In the genomic region with DNA sequence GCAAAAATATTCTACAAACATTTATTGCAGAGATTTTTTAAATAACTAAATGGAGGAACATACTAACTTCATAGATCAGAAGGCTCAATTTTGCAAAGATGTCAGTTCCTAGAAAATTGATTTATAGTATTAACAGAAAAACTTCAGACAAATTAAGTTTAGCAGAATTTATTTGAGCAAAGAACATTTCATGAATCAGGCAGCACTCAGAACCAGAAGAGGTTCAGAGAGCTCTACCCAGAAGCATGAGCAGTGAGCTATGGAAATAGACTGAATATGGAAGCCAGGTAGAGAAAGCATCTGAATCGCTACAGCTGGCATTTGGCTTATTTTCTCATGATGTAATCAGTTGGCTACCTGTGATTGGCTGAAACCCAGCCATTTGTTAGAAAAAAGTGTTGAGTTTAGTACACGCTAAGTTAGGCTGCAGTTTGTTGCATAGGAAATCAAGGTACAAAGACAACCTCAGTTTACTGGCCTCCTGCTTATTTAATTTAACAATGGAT, we compare ENCODE assay signal across 14 cellular contexts.
DNase-seq lines count a peak whose midpoint lies in the region; ATAC-seq and TF ChIP-seq lines count a peak whose summit lies in the region.
"Had no signal": no experiment of that assay in that cellular context is flagged by ENCODE, and none has a peak within 500 bp of the region (broad histone marks: within the 10 kb centered on the region; RNA-seq: fewer than 3 reads in every experiment).

No MANE protein-coding gene starts in this region.

- no peak for DNase-seq in natural killer cell treated with Interleukin-12 subunit alpha and Interleukin-12 subunit beta and Interleukin-15 and Interleukin-18, amount 100 ng/mL, for 72 hours (ENCODE audit: low spot score)
- DNase-seq in natural killer cell (no peak), T-helper 17 cell (no peak), body of pancreas (peak in 1 of 4 donors; percentile 17), retina (no peak), NCI-H2107 (lab: John Stamatoyannopoulos, UW) (no peak)
- DNase-seq: BE2C; Caco-2; CD8-positive, alpha-beta T cell; GM23248 had no signal

- H3K9me3 ChIP-seq in T-helper 17 cell (ENCODE audit: control insufficient read depth, low read length, poor library complexity, severe bottlenecking) (no peaks in the 10 kb centered on the region), body of pancreas (no peaks in the 10 kb centered on the region)
- H3K9me3 ChIP-seq: A549, BE2C, Caco-2 had no signal

- peaks cover 30% of the 10 kb centered on the region for H3K36me3 Mint-ChIP-seq in natural killer cell treated with Interleukin-12 subunit alpha and Interleukin-12 subunit beta and Interleukin-15 and Interleukin-18, amount 100 ng/mL, for 72 hours
- no peaks in the 10 kb centered on the region for H3K36me3 Mint-ChIP-seq in natural killer cell
- H3K36me3 Mint-ChIP-seq in T-helper 17 cell (ENCODE audit: low read depth): peaks cover 5% of the 10 kb centered on the region

- no peak overlapping the region for H3K4me3 ChIP-seq in body of pancreas
- H3K4me3 ChIP-seq: A549, GM23248 had no signal

- H3K9me3 Mint-ChIP-seq in natural killer cell treated with Interleukin-12 subunit alpha and Interleukin-12 subunit beta and Interleukin-15 and Interleukin-18, amount 100 ng/mL, for 72 hours: no peaks in the 10 kb centered on the region
- H3K9me3 Mint-ChIP-seq in natural killer cell: no peaks in the 10 kb centered on the region

- H3K27me3 Mint-ChIP-seq in natural killer cell treated with Interleukin-12 subunit alpha and Interleukin-12 subunit beta and Interleukin-15 and Interleukin-18, amount 100 ng/mL, for 72 hours: peaks cover 0 to 2% of the 10 kb centered on the region in 2 donors
- no peaks in the 10 kb centered on the region for H3K27me3 Mint-ChIP-seq in natural killer cell (ENCODE audit: low read depth in 2 of 2)
- no peaks in the 10 kb centered on the region for H3K27me3 Mint-ChIP-seq in T-helper 17 cell

- WGBS in body of pancreas, 2 donors: 61 to 66% methylated on average over 2 of the region's 2 CpGs

- peaks cover 13% of the 10 kb centered on the region for H3K4me1 ChIP-seq in body of pancreas
- H3K4me1 ChIP-seq: A549, BE2C had no signal

- no peak for ATAC-seq in natural killer cell treated with Interleukin-12 subunit alpha and Interleukin-12 subunit beta and Interleukin-15 and Interleukin-18, amount 100 ng/mL, for 72 hours
- no peak for ATAC-seq in natural killer cell
- ATAC-seq in T-helper 17 cell: no peak
- ATAC-seq in body of pancreas: peak; percentile 77
- no peak for ATAC-seq in GM18861 (IDR thresholded peaks at IDR 0.05; ENCODE audit: unreplicated experiment)
- ATAC-seq: A549; CD8-positive, alpha-beta T cell; HCT116 had no signal

- peak overlapping the region; percentile 32 for H3K4me3 Mint-ChIP-seq in natural killer cell treated with Interleukin-12 subunit alpha and Interleukin-12 subunit beta and Interleukin-15 and Interleukin-18, amount 100 ng/mL, for 72 hours
- H3K4me3 Mint-ChIP-seq in natural killer cell (no peak overlapping the region), T-helper 17 cell (no peak overlapping the region)
- H3K4me3 Mint-ChIP-seq: CD8-positive, alpha-beta T cell had no signal

- H3K36me3 ChIP-seq in body of pancreas (replicated peaks in 1 of 2; ENCODE audit: insufficient read depth in 1 of 2, low read depth in 2 of 2): no peaks in the 10 kb centered on the region
- H3K36me3 ChIP-seq: BE2C had no signal

- H3K4me1 Mint-ChIP-seq in natural killer cell treated with Interleukin-12 subunit alpha and Interleukin-12 subunit beta and Interleukin-15 and Interleukin-18, amount 100 ng/mL, for 72 hours (ENCODE audit: low read depth in 2 of 2): peaks cover 47 to 60% of the 10 kb centered on the region in 2 donors
- H3K4me1 Mint-ChIP-seq in natural killer cell (peaks cover 14% of the 10 kb centered on the region in 2 donors), T-helper 17 cell (peaks cover 39% of the 10 kb centered on the region)

- TF ChIP-seq CTCF in natural killer cell (IDR thresholded peaks at IDR 0.05) (no peak), body of pancreas (IDR thresholded peaks at IDR 0.05) (no peak)

- H3K27ac Mint-ChIP-seq in natural killer cell treated with Interleukin-12 subunit alpha and Interleukin-12 subunit beta and Interleukin-15 and Interleukin-18, amount 100 ng/mL, for 72 hours: peak overlapping the region; percentile 66 to 95
- H3K27ac Mint-ChIP-seq in natural killer cell (no peak overlapping the region), T-helper 17 cell (peak overlapping the region; percentile 81)
- H3K27ac Mint-ChIP-seq: CD8-positive, alpha-beta T cell had no signal

- intact Hi-C loops in natural killer cell (cut with micrococcal nuclease): no loop called here
- intact Hi-C loops in body of pancreas (cut with DNase I): no loop called here

- no peak for TF ChIP-seq POLR2A in body of pancreas (IDR thresholded peaks at IDR 0.05)

- no peak overlapping the region for H3K27ac ChIP-seq in body of pancreas
- H3K27ac ChIP-seq: A549, C4-2B, GM23248 had no signal

- H3K27me3 ChIP-seq in body of pancreas: no peaks in the 10 kb centered on the region
- H3K27me3 ChIP-seq: BE2C had no signal

Comparison
In these comparisons a context has a peak if more than half of its experiments do, and no peak if none do; other contexts are left out.
1. H3K27ac Mint-ChIP-seq: peak in natural killer cell treated with Interleukin-12 subunit alpha and Interleukin-12 subunit beta and Interleukin-15 and Interleukin-18, amount 100 ng/mL, for 72 hours (2 of 2) and T-helper 17 cell (single experiment); none in natural killer cell (0 of 2).